9 cellular contexts compared by ENCODE assay signal in genomic region chr3:153285194-153285641, GRCh38.
A peak's percentile ranks its signal among the peaks of the same experiment; 100 is the strongest.
DNase-seq lines count a peak whose midpoint lies in the region; ATAC-seq lines count a peak whose summit lies in the region.
"Had no signal": no experiment of that assay in that cellular context is flagged by ENCODE, and none has a peak within 500 bp of the region (broad histone marks: within the 10 kb centered on the region; RNA-seq: fewer than 3 reads in every experiment).

No MANE protein-coding gene starts in this region.

- intact Hi-C loops in sciatic nerve (cut with DNase I): no loop called here

- H3K4me1 Mint-ChIP-seq in T-helper 17 cell: peaks cover 31% of the 10 kb centered on the region

- peak; percentile 63 for DNase-seq in GM23248
- no peak for DNase-seq in T-helper 17 cell
- peak; percentile 52 for DNase-seq in fibroblast of peridontal ligament (ENCODE audit: extremely low read depth)
- DNase-seq in sciatic nerve (ENCODE audit: low spot score): no peak
- no peak for DNase-seq in glomerular visceral epithelial cell (ENCODE audit: extremely low spot score)
- no peak for DNase-seq in KG1 (lab: John Stamatoyannopoulos, UW)
- DNase-seq in HuH-7 (ENCODE audit: low spot score): no peak
- DNase-seq: activated naive CD4-positive, alpha-beta T cell treated with anti-CD3 and anti-CD28 coated beads, Interleukin-2, amount 50 U/mL, for 16 hours had no signal

- WGBS in GM23248 (ENCODE audit: low coverage in 1 of 2, low lambda C conversion rate in 2 of 2, missing lambda C conversion rate in 2 of 2), 2 experiments: 5 to 13% methylated on average over 1 of the region's 1 CpG

- in situ Hi-C loops in GM23248 (cut with MboI): loop anchor here (10.0 to 25.0 kb wide), 2 partner anchors 120 to 248 kb away; partner anchors contain the start of gene RAP2B

- no peaks in the 10 kb centered on the region for H3K36me3 ChIP-seq in GM23248 (ENCODE audit: low read depth)

- no peaks in the 10 kb centered on the region for H3K9me3 ChIP-seq in GM23248 (ENCODE audit: low read depth)
- no peaks in the 10 kb centered on the region for H3K9me3 ChIP-seq in T-helper 17 cell (ENCODE audit: control insufficient read depth, low read length, poor library complexity, severe bottlenecking)

- H3K4me2 ChIP-seq in GM23248 (ENCODE audit: unreplicated experiment): peak overlapping the region; percentile 56

- H3K27me3 ChIP-seq in GM23248 (replicated peaks; ENCODE audit: insufficient read depth): no peaks in the 10 kb centered on the region

- peaks cover 20% of the 10 kb centered on the region for H3F3A ChIP-seq in GM23248 (ENCODE audit: insufficient read depth)

- no peak overlapping the region for H3K4me3 Mint-ChIP-seq in T-helper 17 cell

- H2AFZ ChIP-seq in GM23248: peak overlapping the region; percentile 59

- H3K36me3 Mint-ChIP-seq in T-helper 17 cell (ENCODE audit: low read depth): peaks cover 2% of the 10 kb centered on the region

- peak overlapping the region; percentile 84 for H3K27ac Mint-ChIP-seq in T-helper 17 cell

- peak overlapping the region; percentile 47; the same call in 1 of the 2 replicates for H3K9ac ChIP-seq in GM23248

- ATAC-seq in T-helper 17 cell (no peak), sciatic nerve (peak; percentile 67), HG03460 (IDR thresholded peaks at IDR 0.05; ENCODE audit: unreplicated experiment) (no peak)

- H3K4me3 ChIP-seq in GM23248: no peak overlapping the region

- no peaks in the 10 kb centered on the region for H3K27me3 Mint-ChIP-seq in T-helper 17 cell

- peaks cover 27% of the 10 kb centered on the region for H3K4me1 ChIP-seq in GM23248 (ENCODE audit: insufficient read depth)

- H3K79me2 ChIP-seq in GM23248 (ENCODE audit: insufficient read depth): no peaks in the 10 kb centered on the region

- H3K9me2 ChIP-seq in GM23248 (ENCODE audit: insufficient read depth): no peaks in the 10 kb centered on the region

- peak overlapping the region; percentile 82 for H3K27ac ChIP-seq in GM23248

- no peaks in the 10 kb centered on the region for H4K20me1 ChIP-seq in GM23248 (ENCODE audit: insufficient read depth)

Comparison
In these comparisons a context has a peak if more than half of its experiments do, and no peak if none do; other contexts are left out.
1. DNase-seq: peak in GM23248 (single experiment) and fibroblast of peridontal ligament (single experiment); none in T-helper 17 cell (0 of 3), sciatic nerve (single experiment), glomerular visceral epithelial cell (single experiment), KG1 (single experiment) and HuH-7 (single experiment).